1 cellular context compared by ENCODE assay signal in the genomic region with DNA sequence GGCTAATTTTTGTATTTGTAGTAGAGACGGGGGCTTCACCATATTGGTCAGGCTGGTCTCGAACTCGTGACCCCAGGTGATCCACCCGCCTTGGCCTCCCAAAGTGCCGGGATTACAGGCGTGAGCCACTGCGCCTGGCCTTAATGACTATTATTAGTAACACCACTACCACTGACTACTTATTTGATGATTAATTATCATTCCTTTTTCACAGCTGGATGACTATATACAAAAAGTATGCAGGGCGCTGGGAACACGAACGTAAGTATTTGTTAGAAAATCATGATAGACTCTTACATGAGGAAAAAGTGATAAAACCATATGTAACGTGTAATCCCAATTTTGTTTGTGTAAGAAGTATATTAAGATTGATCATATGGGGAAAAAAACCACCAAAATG.
TF ChIP-seq lines count a peak whose summit lies in the region.

No MANE protein-coding gene starts in this region.

TF ChIP-seq in IMR-90, 13 proteins besides CTCF, POLR2A, EP300 and RAD21 (continued from another document):
- TF ChIP-seq ELK1 (IDR thresholded peaks at IDR 0.05; ENCODE audit: borderline replicate concordance, low read depth, low read length) (no peak), FOS (IDR thresholded peaks at IDR 0.05; ENCODE audit: low read depth, low read length) (no peak), RFX5 (IDR thresholded peaks at IDR 0.05; ENCODE audit: low read depth, low read length) (no peak)
TF ChIP-seq in IMR-90: peak in this region for 0.
